8 cellular contexts compared by ENCODE assay signal in genomic region chr14:74019408-74019714, GRCh38. TPM values are rescaled to one million over a fixed set of nuclear protein-coding genes. Genes with fewer than 3 reads are reported as not detected.
DNase-seq lines count a peak whose midpoint lies in the region; ATAC-seq and TF ChIP-seq lines count a peak whose summit lies in the region.

No MANE protein-coding gene starts in this region.

- H3K27me3 ChIP-seq in adipocyte (replicated peaks; ENCODE audit: control insufficient read depth, insufficient read depth, low read length) (no peaks in the 10 kb centered on the region), right lobe of liver (no peaks in the 10 kb centered on the region), upper lobe of right lung (no peaks in the 10 kb centered on the region)

- TF ChIP-seq CTCF in right lobe of liver (IDR thresholded peaks at IDR 0.05) (no peak), upper lobe of right lung (IDR thresholded peaks at IDR 0.05) (no peak)

- H3K4me3 Mint-ChIP-seq in activated naive CD4-positive, alpha-beta T cell treated with anti-CD3 and anti-CD28 coated beads, Interleukin-2, amount 10 ng/mL, durations not matched to agents 7 days and 5 days: peak overlapping the region; percentile 88

- H3K9ac ChIP-seq in adipocyte (ENCODE audit: low read length): peak overlapping the region; percentile 100

- intact Hi-C loops in right lobe of liver (cut with DNase I): no loop called here
- intact Hi-C loops in upper lobe of right lung (cut with DNase I): no loop called here

- ATAC-seq in right lobe of liver: no peak
- ATAC-seq in upper lobe of right lung: no peak
- no peak for ATAC-seq in GM18858 (IDR thresholded peaks at IDR 0.05; ENCODE audit: unreplicated experiment)

- TF ChIP-seq POLR2A in right lobe of liver (IDR thresholded peaks at IDR 0.05): no peak

- H3K4me3 ChIP-seq in adipocyte (ENCODE audit: low read length) (peak overlapping the region; percentile 99), right lobe of liver (peak overlapping the region; percentile 86 to 88 (median 87)), upper lobe of right lung (peak overlapping the region; percentile 97)

- CTCF ChIA-PET in activated naive CD4-positive, alpha-beta T cell treated with anti-CD3 and anti-CD28 coated beads, Interleukin-2, amount 10 ng/mL, durations not matched to agents 7 days and 5 days (lab: Charles Lee): interaction anchor here (1.0 to 1.5 kb wide), 2 partner anchors 12 to 22 kb away, joined by 3 read pairs; no protein-coding TSS in a partner anchor

- H3K36me3 Mint-ChIP-seq in activated naive CD4-positive, alpha-beta T cell treated with anti-CD3 and anti-CD28 coated beads, Interleukin-2, amount 10 ng/mL, durations not matched to agents 7 days and 5 days: no peaks in the 10 kb centered on the region

- H3K9me3 Mint-ChIP-seq in activated naive CD4-positive, alpha-beta T cell treated with anti-CD3 and anti-CD28 coated beads, Interleukin-2, amount 10 ng/mL, durations not matched to agents 7 days and 5 days: no peaks in the 10 kb centered on the region

- H3K9me3 ChIP-seq in adipocyte (ENCODE audit: control insufficient read depth, low read length) (no peaks in the 10 kb centered on the region), right lobe of liver (no peaks in the 10 kb centered on the region), upper lobe of right lung (no peaks in the 10 kb centered on the region)

- no peak for DNase-seq in activated naive CD4-positive, alpha-beta T cell treated with anti-CD3 and anti-CD28 coated beads, Interleukin-2, amount 10 ng/mL, durations not matched to agents 7 days and 5 days
- DNase-seq in activated naive CD4-positive, alpha-beta T cell treated with anti-CD3 and anti-CD28 coated beads, Interleukin-2, amount 50 U/mL, for 16 hours: no peak
- DNase-seq in adipocyte (ENCODE audit: low read depth) (no peak), right lobe of liver (no peak), upper lobe of right lung (no peak), SK-N-DZ (ENCODE audit: low spot score) (no peak)
- no peak for DNase-seq in stimulated activated CD4-positive, alpha-beta T cell treated with anti-CD3 and anti-CD28 coated beads, Interleukin-12 subunit alpha, Interleukin-12 subunit beta, amount 100 ng/mL, for 4 hours

- H3K27ac ChIP-seq in right lobe of liver (peak overlapping the region; percentile 37 to 98 (median 66)), upper lobe of right lung (peak overlapping the region; percentile 99)

- H3K4me1 Mint-ChIP-seq in activated naive CD4-positive, alpha-beta T cell treated with anti-CD3 and anti-CD28 coated beads, Interleukin-2, amount 10 ng/mL, durations not matched to agents 7 days and 5 days: peaks cover 33% of the 10 kb centered on the region

- 0% methylated on average over 17 of the region's 17 CpGs for WGBS in right lobe of liver (ENCODE audit: insufficient coverage, low coverage, low lambda C conversion rate, missing lambda C conversion rate)

- H3K4me1 ChIP-seq in adipocyte (ENCODE audit: control insufficient read depth, insufficient read depth, low read length) (peaks cover 6% of the 10 kb centered on the region), right lobe of liver (peaks cover 0 to 25% (median 5%) of the 10 kb centered on the region in 4 donors), upper lobe of right lung (peaks cover 7% of the 10 kb centered on the region)

- peak overlapping the region; percentile 96 for H3K27ac Mint-ChIP-seq in activated naive CD4-positive, alpha-beta T cell treated with anti-CD3 and anti-CD28 coated beads, Interleukin-2, amount 10 ng/mL, durations not matched to agents 7 days and 5 days

- H3K36me3 ChIP-seq in adipocyte (ENCODE audit: control insufficient read depth, insufficient read depth, low read length, severe bottlenecking) (no peaks in the 10 kb centered on the region), right lobe of liver (no peaks in the 10 kb centered on the region), upper lobe of right lung (no peaks in the 10 kb centered on the region)

- peaks cover 4% of the 10 kb centered on the region for H3K27me3 Mint-ChIP-seq in activated naive CD4-positive, alpha-beta T cell treated with anti-CD3 and anti-CD28 coated beads, Interleukin-2, amount 10 ng/mL, durations not matched to agents 7 days and 5 days

RNA-seq across cellular contexts. Expression of gene BBOF1, which starts 0.2 kb away (rescaled TPM):
- total RNA-seq in right lobe of liver: 1 to 10 TPM in 5 of 6 experiments, under 1 TPM in 1; 0.81 to 3.3 (median 1.3) TPM
- total RNA-seq in upper lobe of right lung: 2.8 TPM
- polyA plus RNA-seq in SK-N-DZ (2014; cell fraction: cytosol; rRNA removed): 0.24 and 0.54 TPM in 2 replicates
- 0.31 and 0.88 TPM in 2 replicates for polyA plus RNA-seq in SK-N-DZ (2014; cell fraction: nucleus; rRNA removed)

RNA-seq across cellular contexts. Expression of gene ENTPD5, which starts 0.3 kb away (rescaled TPM):
- total RNA-seq in right lobe of liver (100 to 1,000 TPM in 4 of 6 experiments, 10 to 100 TPM in 2; 96.6 to 334 (median 150) TPM), upper lobe of right lung (13.8 TPM)
- polyA plus RNA-seq in SK-N-DZ (2014; cell fraction: cytosol; rRNA removed): 3.9 and 4.0 TPM in 2 replicates
- polyA plus RNA-seq in SK-N-DZ (2014; cell fraction: nucleus; rRNA removed): 10.4 and 13.3 TPM in 2 replicates
